Comparison of ENCODE assay signal across 8 cellular contexts in genomic region chr11:65316311-65316978, GRCh38. TPM values are rescaled to one million over a fixed set of nuclear protein-coding genes. Genes with fewer than 3 reads are reported as not detected.
DNase-seq lines count a peak whose midpoint lies in the region; TF ChIP-seq lines count a peak whose summit lies in the region.

No MANE protein-coding gene starts in this region.

- H3K27ac ChIP-seq in mucosa of rectum (ENCODE audit: low read depth in 2 of 2, low read length in 2 of 2): peak overlapping the region; percentile 60 to 74

- H3K9me3 Mint-ChIP-seq in chondrocyte (ENCODE audit: low read depth): no peaks in the 10 kb centered on the region

- peaks cover 24 to 28% of the 10 kb centered on the region in 2 donors for H3K4me1 ChIP-seq in mucosa of rectum (ENCODE audit: control insufficient read depth in 2 of 2, insufficient read depth in 2 of 2, low read length in 2 of 2)

- H3K27me3 Mint-ChIP-seq in chondrocyte (ENCODE audit: low read depth): no peaks in the 10 kb centered on the region

- in situ Hi-C loops in GM13976 (cut with MboI; ENCODE audit: low sequenced_read_pairs, unreplicated experiment): no loop called here

- peaks cover 8 to 11% of the 10 kb centered on the region in 2 donors for H3K36me3 ChIP-seq in mucosa of rectum (ENCODE audit: control insufficient read depth in 2 of 2, insufficient read depth in 2 of 2, low read length in 2 of 2)

- peak overlapping the region; percentile 80 for H3K4me3 Mint-ChIP-seq in chondrocyte (ENCODE audit: unreplicated experiment)

- H3K36me3 Mint-ChIP-seq in chondrocyte (ENCODE audit: low read depth): peaks cover 5% of the 10 kb centered on the region

- H3K9ac ChIP-seq in mucosa of rectum (ENCODE audit: low read depth in 1 of 2, low read length in 2 of 2): peak overlapping the region; percentile 0 to 79

- H3K27ac Mint-ChIP-seq in chondrocyte (ENCODE audit: unreplicated experiment): peak overlapping the region; percentile 95

- peaks cover 33% of the 10 kb centered on the region for H3K4me1 Mint-ChIP-seq in chondrocyte (ENCODE audit: low read depth)

- peak overlapping the region; percentile 77 to 82 for H3K4me3 ChIP-seq in mucosa of rectum (ENCODE audit: low read length in 2 of 2)

- H3K9me3 ChIP-seq in mucosa of rectum (ENCODE audit: control insufficient read depth in 2 of 2, low read length in 2 of 2): no peaks in the 10 kb centered on the region

- peak; percentile 87 for DNase-seq in AG08395 (ENCODE audit: low spot score)
- DNase-seq in LHCN-M2 (ENCODE audit: low read depth): peak; percentile 84
- no peak for DNase-seq in chondrocyte (ENCODE audit: low spot score)
- DNase-seq in GM13976 (ENCODE audit: low spot score): no peak
- no peak for DNase-seq in NCI-H2196 treated with DMSO at 0.1 percent for 48 hours (lab: John Stamatoyannopoulos, UW; ENCODE audit: unreplicated experiment)
- DNase-seq in GM19240 (ENCODE audit: insufficient read length, low spot score): no peak
- no peak for DNase-seq in hypothalamus (lab: John Stamatoyannopoulos, UW)

- H3K27me3 ChIP-seq in mucosa of rectum (ENCODE audit: control insufficient read depth in 2 of 2, insufficient read depth in 2 of 2, low read length in 2 of 2): no peaks in the 10 kb centered on the region

- no peak for TF ChIP-seq CTCF in chondrocyte (IDR thresholded peaks at IDR 0.05)
- TF ChIP-seq CTCF in GM13976 (IDR thresholded peaks at IDR 0.05; ENCODE audit: borderline replicate concordance, control extremely low read depth, extremely low read depth, insufficient read depth, missing control alignments): no peak

RNA-seq across cellular contexts. Expression of gene CDC42EP2, which starts 1.8 kb away (rescaled TPM):
- total RNA-seq in LHCN-M2 (2014; rRNA removed) (10.2 and 20.5 TPM in 2 replicates), chondrocyte (7.3 to 12.8 TPM (median 12.6 TPM) in 3 replicates)
- 26.2 TPM for polyA plus RNA-seq in LHCN-M2 (2012)

RNA-seq across cellular contexts. Expression of gene DPF2, which starts 17.2 kb away (rescaled TPM):
- total RNA-seq in LHCN-M2 (2014; rRNA removed) (32.1 and 41.6 TPM in 2 replicates), chondrocyte (49.7 to 52.3 TPM (median 49.9 TPM) in 3 replicates)
- 34.4 TPM for polyA plus RNA-seq in LHCN-M2 (2012)

RNA-seq across cellular contexts. Expression of gene TIGD3, which starts 38.1 kb away (rescaled TPM):
- total RNA-seq in LHCN-M2 (2014; rRNA removed) (0.26 and 0.29 TPM in 2 replicates), chondrocyte (0.10 to 0.18 TPM in 2 of 3 replicates, not detected in the other)
- polyA plus RNA-seq in LHCN-M2 (2012): 0.13 TPM

RNA-seq across cellular contexts. Expression of gene POLA2, which starts 54.7 kb away (rescaled TPM):
- total RNA-seq in LHCN-M2 (2014; rRNA removed): 30.0 and 33.4 TPM in 2 replicates
- polyA plus RNA-seq in LHCN-M2 (2012): 19.5 TPM
- total RNA-seq in chondrocyte: 5.7 to 19.0 TPM (median 6.2 TPM) in 3 replicates

Comparison
In these comparisons a context has a peak if more than half of its experiments do, and no peak if none do; other contexts are left out.
1. DNase-seq: peak in AG08395 (single experiment) and LHCN-M2 (single experiment); none in chondrocyte (single experiment), GM13976 (single experiment), NCI-H2196 treated with DMSO at 0.1 percent for 48 hours (single experiment), GM19240 (single experiment) and hypothalamus (0 of 51).